Comparison of ENCODE assay signal across 24 cellular contexts in genomic region chr6:15864033-15864707, GRCh38.
DNase-seq lines count a peak whose midpoint lies in the region; ATAC-seq and TF ChIP-seq lines count a peak whose summit lies in the region.
"Had no signal": no experiment of that assay in that cellular context is flagged by ENCODE, and none has a peak within 500 bp of the region (broad histone marks: within the 10 kb centered on the region; RNA-seq: fewer than 3 reads in every experiment).

No MANE protein-coding gene starts in this region.

- H3K27ac ChIP-seq in heart left ventricle (peak overlapping the region in 1 of 12 donors; percentile 27), right atrium auricular region (no peak overlapping the region)
- H3K27ac ChIP-seq: PC-9, RWPE1, SJCRH30 had no signal

- DNase-seq in heart left ventricle (no peak), right atrium auricular region (ENCODE audit: low spot score) (no peak), foreskin melanocyte (peak; percentile 70), putamen (ENCODE audit: low spot score) (peak; percentile 46), amniotic stem cell (lab: John Stamatoyannopoulos, UW) (no peak)
- DNase-seq: 8988T; C1 segment of cervical spinal cord; Calu3; CD8-positive, alpha-beta T cell; DMS153; GOT3; HCEC 1CT; IMR-90; NCI-H1105; NCI-H146; NCI-H2029; NCI-H226; NCI-H510A treated with DMSO at 0.1 percent for 48 hours; NCI-H748 treated with DMSO at 0.1 percent for 48 hours; PC-9; SJCRH30 had no signal

- TF ChIP-seq CTCF in heart left ventricle (IDR thresholded peaks at IDR 0.05) (no peak), right atrium auricular region (IDR thresholded peaks at IDR 0.05) (no peak)

- intact Hi-C loops in heart left ventricle (cut with DNase I): no loop called here

- ATAC-seq in heart left ventricle (peak in 3 of 4 donors; percentile 47 to 82 (median 61)), GM18517 (IDR thresholded peaks at IDR 0.05; ENCODE audit: unreplicated experiment) (no peak), HG03196 (IDR thresholded peaks at IDR 0.05; ENCODE audit: unreplicated experiment) (no peak)
- ATAC-seq: CD8-positive, alpha-beta T cell had no signal

- H3K27me3 ChIP-seq in heart left ventricle (no peaks in the 10 kb centered on the region), right atrium auricular region (no peaks in the 10 kb centered on the region)
- H3K27me3 ChIP-seq: SJCRH30 had no signal

- H3K36me3 ChIP-seq in heart left ventricle (no peaks in the 10 kb centered on the region), right atrium auricular region (no peaks in the 10 kb centered on the region)
- H3K36me3 ChIP-seq: SJCRH30 had no signal

- H3K4me3 ChIP-seq in heart left ventricle (no peak overlapping the region), right atrium auricular region (no peak overlapping the region)
- H3K4me3 ChIP-seq: PC-9, SJCRH30 had no signal

- H3K4me1 ChIP-seq in heart left ventricle: no peaks in the 10 kb centered on the region
- no peaks in the 10 kb centered on the region for H3K4me1 ChIP-seq in right atrium auricular region
- H3K4me1 ChIP-seq: SJCRH30 had no signal

- H3K9me3 ChIP-seq in heart left ventricle: no peaks in the 10 kb centered on the region
- no peaks in the 10 kb centered on the region for H3K9me3 ChIP-seq in right atrium auricular region
- H3K9me3 ChIP-seq: SJCRH30 had no signal

- 65 to 74% (median 67%) methylated on average over 7 of the region's 7 CpGs for WGBS in heart left ventricle, 4 donors

- no peak for TF ChIP-seq POLR2A in heart left ventricle (IDR thresholded peaks at IDR 0.05)

Comparison
In these comparisons a context has a peak if more than half of its experiments do, and no peak if none do; other contexts are left out.
1. ATAC-seq: peak in heart left ventricle (3 of 4); none in GM18517 (single experiment) and HG03196 (single experiment).
2. DNase-seq: peak in foreskin melanocyte (single experiment) and putamen (single experiment); none in heart left ventricle (0 of 5), right atrium auricular region (single experiment) and amniotic stem cell (single experiment).